ENCODE assay signal across 6 cellular contexts in the genomic region with DNA sequence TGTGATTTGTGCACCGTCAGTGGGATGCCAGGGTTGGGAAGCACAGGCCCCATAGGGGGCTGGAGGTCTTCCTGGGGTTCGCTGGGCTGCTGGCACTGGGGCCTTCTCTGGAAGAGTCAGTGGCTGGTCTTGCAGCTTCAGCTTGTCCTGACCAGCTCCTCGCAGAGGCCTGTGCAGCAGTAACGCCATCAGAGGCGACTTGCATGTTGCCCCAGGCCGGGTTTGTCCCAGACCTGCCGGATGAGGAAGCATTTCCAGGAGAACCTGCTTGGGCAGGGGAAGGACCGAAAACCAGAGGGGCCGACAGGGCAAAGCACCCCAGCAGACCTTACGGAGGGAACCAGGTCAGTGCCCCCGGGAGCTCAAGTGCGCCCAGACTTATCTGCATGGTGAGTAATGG.
"Had no signal": no experiment of that assay in that cellular context is flagged by ENCODE, and none has a peak within 500 bp of the region (broad histone marks: within the 10 kb centered on the region; RNA-seq: fewer than 3 reads in every experiment).

No MANE protein-coding gene starts in this region.

- H3K4me3 ChIP-seq: GM23248, K562 had no signal

- DNase-seq: GM23248, GOT3, H9, HCEC 1CT, IMR-90 had no signal

- ATAC-seq: K562 had no signal

- H3K4me3 Mint-ChIP-seq: H9 had no signal

- H3K27ac ChIP-seq: GM23248 had no signal

- H3K27ac Mint-ChIP-seq: H9 had no signal

- H2AFZ ChIP-seq: GM23248 had no signal
